Comparison of ENCODE assay signal across 8 cellular contexts in genomic region chr16:85799497-85800320, GRCh38. TPM values are rescaled to one million over a fixed set of nuclear protein-coding genes. Genes with fewer than 3 reads are reported as not detected.
A peak's percentile ranks its signal among the peaks of the same experiment; 100 is the strongest.
DNase-seq lines count a peak whose midpoint lies in the region; ATAC-seq, FAIRE-seq and TF ChIP-seq lines count a peak whose summit lies in the region.

TSS of gene COX4I1 (plus strand) at chr16:85799695. CDS start at chr16:85801206, 1,511 bp downstream.
TSS of gene EMC8 (minus strand) at chr16:85799544. CDS start at chr16:85799295, 249 bp downstream.

- H3K23me2 ChIP-seq in H1 (ENCODE audit: low read depth, low read length), result peaks cover 6% of the 10 kb centered on the region

- H3K79me1 ChIP-seq in H1 (ENCODE audit: low read depth, low read length), result peaks cover 5% of the 10 kb centered on the region
- H3K79me1 ChIP-seq in mesenchymal stem cell (replicated peaks; ENCODE audit: low read length, poor library complexity, severe bottlenecking), result peaks cover 19% of the 10 kb centered on the region

- peak; percentile 88 to 90 for TF ChIP-seq POLR2A in H1 (IDR thresholded peaks at IDR 0.05; ENCODE audit: control extremely low read depth in 1 of 2, low read depth in 2 of 2, low read length in 2 of 2)

- H2AK5ac ChIP-seq in H1 (ENCODE audit: low read depth, low read length), result no peak within 1 kb of the TSS; the same call in 1 of the 2 replicates
- H2AK5ac ChIP-seq in mesenchymal stem cell (ENCODE audit: low read length, severe bottlenecking), result peak within 1 kb of the TSS; percentile 68

- TF ChIP-seq RAD21 in H1 (IDR thresholded peaks at IDR 0.05 in 1 of 2, conservative IDR thresholded peaks at IDR 0.05 in 1 of 2; ENCODE audit: low read depth in 2 of 2, low read length in 2 of 2), result no peak

- H3K36me3 ChIP-seq in Caco-2 (ENCODE audit: control insufficient read depth, insufficient read depth, low read length), result peaks cover 7% of the 10 kb centered on the region; the same call in 1 of the 2 replicates
- peaks cover 23 to 56% (median 39%) of the 10 kb centered on the region in 4 experiments for H3K36me3 ChIP-seq in H1 (ENCODE audit: control insufficient read depth in 2 of 4, insufficient read depth in 4 of 4, low read length in 3 of 4)
- peaks cover 37 to 58% of the 10 kb centered on the region in 2 experiments for H3K36me3 ChIP-seq in mesenchymal stem cell (ENCODE audit: control insufficient read depth in 1 of 2, insufficient read depth in 2 of 2, low read depth in 1 of 2, low read length in 2 of 2)

- H3K4me1 Mint-ChIP-seq in Caco-2 (ENCODE audit: low read depth, unreplicated experiment), result peaks cover 10% of the 10 kb centered on the region

- intact Hi-C loops in Caco-2 (cut with micrococcal nuclease; ENCODE audit: unreplicated experiment), result no loop called here

- H2BK120ac ChIP-seq in H1 (replicated peaks; ENCODE audit: low read depth, low read length), result no peak within 1 kb of the TSS
- H2BK120ac ChIP-seq in mesenchymal stem cell (ENCODE audit: low read depth, low read length), result peak within 1 kb of the TSS; percentile 80

- CTCF ChIA-PET in Caco-2 (lab: Charles Lee), result interaction anchor here (1.0 kb wide), 1 partner anchor 95 kb away, joined by 3 read pairs; no protein-coding TSS in a partner anchor
- CTCF ChIA-PET in H1 (lab: Charles Lee; ENCODE audit: partially characterized antibody), result interaction anchor here (1.0 to 4.9 kb wide), 3 partner anchors 20 to 49 kb away, joined by 3 to 38 read pairs (median 3); no protein-coding TSS in a partner anchor

- H3K27ac Mint-ChIP-seq in Caco-2 (ENCODE audit: unreplicated experiment), result peak within 1 kb of the TSS; percentile 88

- peaks cover 6 to 15% of the 10 kb centered on the region in 2 experiments for H4K20me1 ChIP-seq in H1 (replicated peaks in 1 of 2; ENCODE audit: control insufficient read depth in 1 of 2, insufficient read depth in 2 of 2, low read length in 2 of 2)

- H2BK15ac ChIP-seq in H1 (ENCODE audit: low read length) (no peak within 1 kb of the TSS), mesenchymal stem cell (ENCODE audit: low read depth, poor library complexity, severe bottlenecking) (peak within 1 kb of the TSS; percentile 83)

- H3K14ac ChIP-seq in H1 (ENCODE audit: insufficient read length) (no peak within 1 kb of the TSS), mesenchymal stem cell (ENCODE audit: low read length in 2 of 2) (peak within 1 kb of the TSS; percentile 83 to 98)

- H3K9me3 Mint-ChIP-seq in Caco-2 (ENCODE audit: unreplicated experiment), result no peaks in the 10 kb centered on the region

- POLR2A ChIA-PET in Caco-2 (lab: Charles Lee), result interaction anchor here (0.5 kb wide), 1 partner anchor 72 kb away, joined by 5 read pairs; no protein-coding TSS in a partner anchor
- POLR2A ChIA-PET in H1 (lab: Charles Lee; ENCODE audit: partially characterized antibody), result interaction anchor here (0.8 to 1.6 kb wide), 11 partner anchors 9 to 223 kb away, joined by 3 to 8 read pairs (median 3); no protein-coding TSS in a partner anchor

- peaks cover 6% of the 10 kb centered on the region; the same call in 1 of the 2 replicates for H3K4me1 ChIP-seq in Caco-2
- H3K4me1 ChIP-seq in H1 (replicated peaks in 1 of 4; ENCODE audit: control insufficient read depth in 3 of 4, insufficient read depth in 4 of 4, low read length in 3 of 4), result peaks cover 0 to 3% (median 0%) of the 10 kb centered on the region in 4 experiments; a peak in 1 of 7 replicates
- H3K4me1 ChIP-seq in mesenchymal stem cell (ENCODE audit: control insufficient read depth, insufficient read depth, low read depth, low read length), result peaks cover 8% of the 10 kb centered on the region

- no peaks in the 10 kb centered on the region for H3K9me3 ChIP-seq in Caco-2
- no peaks in the 10 kb centered on the region for H3K9me3 ChIP-seq in H1 (ENCODE audit: insufficient read depth in 2 of 2, low read depth in 1 of 2, low read length in 1 of 2)
- no peaks in the 10 kb centered on the region for H3K9me3 ChIP-seq in mesenchymal stem cell (ENCODE audit: control insufficient read depth, low read length)

- BruUV-seq in Caco-2 (replicated peaks; lab: Mats Ljungman, UMichigan), result no TSS peak

- FAIRE-seq in HTR-8/SVneo (lab: Jason Lieb, UNC), result peak; percentile 31
- no peak for FAIRE-seq in H1 (lab: Jason Lieb, UNC)

- H4K5ac ChIP-seq in H1 (ENCODE audit: insufficient read length, low read depth, low read length), result peak within 1 kb of the TSS; percentile 73

- TF ChIP-seq EP300 in H1 (IDR thresholded peaks at IDR 0.05; ENCODE audit: borderline replicate concordance in 1 of 2, low read depth in 2 of 2, low read length in 2 of 2), result no peak

- H2BK12ac ChIP-seq in H1 (ENCODE audit: low read depth, low read length) (no peak within 1 kb of the TSS), mesenchymal stem cell (ENCODE audit: low read length in 2 of 2) (peak within 1 kb of the TSS in 1 of 2 experiments; percentile 79)

- no peaks in the 10 kb centered on the region for H3K27me3 Mint-ChIP-seq in Caco-2 (ENCODE audit: insufficient read depth, unreplicated experiment)

- H2BK20ac ChIP-seq in H1 (ENCODE audit: low read length), result no peak within 1 kb of the TSS

- H2BK5ac ChIP-seq in H1 (ENCODE audit: low read depth, low read length), result peak within 1 kb of the TSS; percentile 71
- peak within 1 kb of the TSS; percentile 46 for H2BK5ac ChIP-seq in mesenchymal stem cell (ENCODE audit: low read depth, low read length, poor library complexity, severe bottlenecking)

- WGBS in H1 (ENCODE audit: extremely low coverage in 1 of 2, insufficient coverage in 1 of 2, insufficient read length in 1 of 2, insufficient replicate concordance in 2 of 2, low coverage in 1 of 2, low lambda C conversion rate in 2 of 2, missing lambda C conversion rate in 1 of 2), 2 experiments, result 1% methylated on average over 84 of the region's 87 CpGs; no CpG with 5 or more reads in 1 of the 2 experiments
- under 1% methylated on average over 69 of the region's 87 CpGs for WGBS in mesenchymal stem cell

- peak within 1 kb of the TSS; percentile 88 for H4K8ac ChIP-seq in H1 (ENCODE audit: extremely low read depth, insufficient read depth, low read length)
- H4K8ac ChIP-seq in mesenchymal stem cell (ENCODE audit: low read length), result peak within 1 kb of the TSS; percentile 95

- H3K79me2 ChIP-seq in H1 (ENCODE audit: control insufficient read depth in 1 of 2, insufficient read depth in 2 of 2, low read length in 2 of 2), result peaks cover 28 to 75% of the 10 kb centered on the region in 2 experiments

- H3K27me3 ChIP-seq in Caco-2 (replicated peaks; ENCODE audit: control insufficient read depth, insufficient read depth, low read length), result no peaks in the 10 kb centered on the region
- no peaks in the 10 kb centered on the region for H3K27me3 ChIP-seq in H1 (replicated peaks in 1 of 4; ENCODE audit: control insufficient read depth in 3 of 4, extremely low read depth in 1 of 4, insufficient read depth in 3 of 4, low read length in 3 of 4)
- no peaks in the 10 kb centered on the region for H3K27me3 ChIP-seq in mesenchymal stem cell (ENCODE audit: control insufficient read depth in 1 of 2, insufficient read depth in 1 of 2, low read length in 2 of 2)

- H3K27ac ChIP-seq in H1 (ENCODE audit: low read depth, low read length) (peak within 1 kb of the TSS; percentile 81; the same call in 1 of the 2 replicates), mesenchymal stem cell (ENCODE audit: low read length, poor library complexity, severe bottlenecking) (peak within 1 kb of the TSS; percentile 45)

- TF ChIP-seq CTCF in Caco-2 (IDR thresholded peaks at IDR 0.05; ENCODE audit: insufficient read depth in 1 of 2, low read depth in 1 of 2, low read length in 1 of 2, severe bottlenecking in 1 of 2, unreplicated experiment in 1 of 2) (no peak), H1 (IDR thresholded peaks at IDR 0.05; ENCODE audit: control extremely low read depth in 1 of 3, insufficient read depth in 1 of 3, low read depth in 1 of 3, low read length in 3 of 3) (no peak)

- peak within 1 kb of the TSS; percentile 67 for H3K56ac ChIP-seq in H1 (replicated peaks; ENCODE audit: insufficient read length, low read depth, low read length)

- peaks cover 96% of the 10 kb centered on the region for H3K36me3 Mint-ChIP-seq in Caco-2 (ENCODE audit: insufficient read depth, unreplicated experiment)

- H3K4me3 Mint-ChIP-seq in Caco-2 (ENCODE audit: unreplicated experiment), result peak within 1 kb of the TSS; percentile 94

- H3K18ac ChIP-seq in H1 (ENCODE audit: extremely low read depth, low read length), result peak within 1 kb of the TSS; percentile 32; the same call in 1 of the 2 replicates
- H3K18ac ChIP-seq in mesenchymal stem cell (ENCODE audit: low read depth in 1 of 2, low read length in 2 of 2), result peak within 1 kb of the TSS; percentile 94 to 96

- H3K4ac ChIP-seq in H1 (replicated peaks; ENCODE audit: insufficient read length, low read depth, low read length), result no peak within 1 kb of the TSS
- peak within 1 kb of the TSS; percentile 95 to 99 for H3K4ac ChIP-seq in mesenchymal stem cell (ENCODE audit: low read depth in 1 of 2, low read length in 2 of 2)

- DNase-seq in Caco-2, result peak; percentile 96 to 97
- DNase-seq in HTR-8/SVneo (ENCODE audit: insufficient read length, low spot score), result peak; percentile 96
- DNase-seq in NOMO-1 treated with DMSO at 0.1 percent for 48 hours (lab: John Stamatoyannopoulos, UW; ENCODE audit: unreplicated experiment), result peak; percentile 88
- peak; percentile 84 to 92 (median 86) for DNase-seq in activated CD8-positive, alpha-beta memory T cell treated with anti-CD3 and anti-CD28 coated beads for 48 hours (ENCODE audit: low read depth in 2 of 3, low spot score in 2 of 3)
- peak; percentile 75 to 94 for DNase-seq in H1 (ENCODE audit: low read depth in 1 of 2, low spot score in 2 of 2)
- peak; percentile 96 for DNase-seq in mesenchymal stem cell
- DNase-seq in stimulated activated CD8-positive, alpha-beta memory T cell treated with anti-CD3 and anti-CD28 coated beads, Interleukin-12 subunit alpha, Interleukin-12 subunit beta, amount 100 ng/mL, for 24 hours (ENCODE audit: extremely low read depth), result peak; percentile 87

- peak; percentile 81 for ATAC-seq in GM21381 (IDR thresholded peaks at IDR 0.05; ENCODE audit: unreplicated experiment)

- no peak within 1 kb of the TSS for H3K23ac ChIP-seq in H1 (ENCODE audit: insufficient read length)
- H3K23ac ChIP-seq in mesenchymal stem cell (ENCODE audit: low read length in 2 of 2), result peak within 1 kb of the TSS in 1 of 2 experiments; percentile 95

- H3K4me3 ChIP-seq in Caco-2 (ENCODE audit: low read depth, low read length) (peak within 1 kb of the TSS; percentile 77), H1 (ENCODE audit: extremely low read depth in 1 of 4, insufficient read depth in 2 of 4, low read depth in 3 of 4, low read length in 4 of 4) (peak within 1 kb of the TSS; percentile 82 to 97 (median 95)), mesenchymal stem cell (ENCODE audit: insufficient read depth in 1 of 2, low read depth in 1 of 2, low read length in 2 of 2) (peak within 1 kb of the TSS; percentile 94 to 98)

- H3K4me2 ChIP-seq in H1 (ENCODE audit: insufficient read depth in 1 of 2, low read depth in 2 of 2, low read length in 2 of 2) (peak within 1 kb of the TSS; percentile 78 to 89), mesenchymal stem cell (ENCODE audit: low read length, poor library complexity, severe bottlenecking) (peak within 1 kb of the TSS; percentile 89)

- H2AFZ ChIP-seq in H1 (ENCODE audit: low read length) (no peak within 1 kb of the TSS), mesenchymal stem cell (ENCODE audit: low read depth, low read length) (peak within 1 kb of the TSS; percentile 91)

- H4K91ac ChIP-seq in H1 (replicated peaks; ENCODE audit: insufficient read length, low read length), result peak within 1 kb of the TSS; percentile 26
- H4K91ac ChIP-seq in mesenchymal stem cell (ENCODE audit: low read length), result peak within 1 kb of the TSS; percentile 90

- H3K9ac ChIP-seq in H1 (replicated peaks in 1 of 4; ENCODE audit: extremely low read depth in 1 of 4, low read depth in 3 of 4, low read length in 3 of 4) (peak within 1 kb of the TSS; percentile 84 to 99 (median 89)), mesenchymal stem cell (ENCODE audit: low read length) (peak within 1 kb of the TSS; percentile 98)

RNA-seq across cellular contexts. Expression of gene COX4I1, which starts in this region (rescaled TPM):
- total RNA-seq in Caco-2 (2022), result 814 and 893 TPM in 2 replicates
- total RNA-seq in H1 (2021; fragmentation: NEBNext Ultra II Directional; extraction: Animal tissue kit (Norgen Biotek cat#: 25700)), result 496 and 507 TPM in 2 replicates
- 693 and 707 TPM in 2 replicates for polyA plus RNA-seq in H1 (2011; rRNA removed)
- 932 TPM for polyA plus RNA-seq in H1 (2011; cell fraction: cytosol; rRNA removed)
- polyA plus RNA-seq in H1 (2011; cell fraction: nucleus; rRNA removed), result 683 TPM
- polyA plus RNA-seq in H1 (2012, experiment 1 of 2), result 451 to 785 TPM (median 705 TPM) in 4 replicates
- polyA plus RNA-seq in H1 (2012, experiment 2 of 2), result 672 TPM
- polyA plus RNA-seq in H1 (2013, experiment 1 of 2), result 1,101 TPM
- 1,112 TPM for polyA plus RNA-seq in H1 (2013, experiment 2 of 2)
- polyA minus RNA-seq in H1 (2011; rRNA and poly(A)+ RNA removed), result 205 and 258 TPM in 2 replicates
- polyA minus RNA-seq in H1 (2011; cell fraction: cytosol; rRNA and poly(A)+ RNA removed), result 116 TPM
- 127 TPM for polyA minus RNA-seq in H1 (2011; cell fraction: nucleus; rRNA and poly(A)+ RNA removed)
- polyA plus RNA-seq in mesenchymal stem cell (2013, experiment 1 of 2), result 933 TPM
- polyA plus RNA-seq in mesenchymal stem cell (2013, experiment 2 of 2), result 903 TPM

RNA-seq across cellular contexts. Expression of gene EMC8, which starts in this region (rescaled TPM):
- total RNA-seq in Caco-2 (2022), result 86.7 and 94.7 TPM in 2 replicates
- total RNA-seq in H1 (2021; fragmentation: NEBNext Ultra II Directional; extraction: Animal tissue kit (Norgen Biotek cat#: 25700)), result 47.9 and 52.2 TPM in 2 replicates
- 64.0 and 69.7 TPM in 2 replicates for polyA plus RNA-seq in H1 (2011; rRNA removed)
- polyA plus RNA-seq in H1 (2011; cell fraction: cytosol; rRNA removed), result 60.0 TPM
- polyA plus RNA-seq in H1 (2011; cell fraction: nucleus; rRNA removed), result 79.9 TPM
- 29.4 to 44.5 TPM (median 41.7 TPM) in 4 replicates for polyA plus RNA-seq in H1 (2012, experiment 1 of 2)
- polyA plus RNA-seq in H1 (2012, experiment 2 of 2), result 39.1 TPM
- polyA plus RNA-seq in H1 (2013, experiment 1 of 2), result 33.5 TPM
- 31.9 TPM for polyA plus RNA-seq in H1 (2013, experiment 2 of 2)
- polyA minus RNA-seq in H1 (2011; rRNA and poly(A)+ RNA removed), result 64.3 and 73.2 TPM in 2 replicates
- polyA minus RNA-seq in H1 (2011; cell fraction: cytosol; rRNA and poly(A)+ RNA removed), result 61.1 TPM
- 38.0 TPM for polyA minus RNA-seq in H1 (2011; cell fraction: nucleus; rRNA and poly(A)+ RNA removed)
- polyA plus RNA-seq in mesenchymal stem cell (2013, experiment 1 of 2), result 26.5 TPM
- polyA plus RNA-seq in mesenchymal stem cell (2013, experiment 2 of 2), result 26.0 TPM

Comparison
In these comparisons a context has a peak if more than half of its experiments do, and no peak if none do; other contexts are left out.
1. Peak in every context shown above with its lines: DNase-seq, ATAC-seq, H3K4me3 ChIP-seq and H3K27ac ChIP-seq.